In genomic region chr12:97875064-97875463, GRCh38 we compare ENCODE assay signal across 1 cellular context.
TF ChIP-seq lines count a peak whose summit lies in the region.

No MANE protein-coding gene starts in this region.

TF ChIP-seq in WTC11, 78 proteins besides CTCF, POLR2A, EP300 and RAD21 (continued from another document):
- TF ChIP-seq FOXP4 (CRISPR knock-in tag; IDR thresholded peaks at IDR 0.05): no peak
